Comparison of ENCODE assay signal across 10 cellular contexts in the genomic region with DNA sequence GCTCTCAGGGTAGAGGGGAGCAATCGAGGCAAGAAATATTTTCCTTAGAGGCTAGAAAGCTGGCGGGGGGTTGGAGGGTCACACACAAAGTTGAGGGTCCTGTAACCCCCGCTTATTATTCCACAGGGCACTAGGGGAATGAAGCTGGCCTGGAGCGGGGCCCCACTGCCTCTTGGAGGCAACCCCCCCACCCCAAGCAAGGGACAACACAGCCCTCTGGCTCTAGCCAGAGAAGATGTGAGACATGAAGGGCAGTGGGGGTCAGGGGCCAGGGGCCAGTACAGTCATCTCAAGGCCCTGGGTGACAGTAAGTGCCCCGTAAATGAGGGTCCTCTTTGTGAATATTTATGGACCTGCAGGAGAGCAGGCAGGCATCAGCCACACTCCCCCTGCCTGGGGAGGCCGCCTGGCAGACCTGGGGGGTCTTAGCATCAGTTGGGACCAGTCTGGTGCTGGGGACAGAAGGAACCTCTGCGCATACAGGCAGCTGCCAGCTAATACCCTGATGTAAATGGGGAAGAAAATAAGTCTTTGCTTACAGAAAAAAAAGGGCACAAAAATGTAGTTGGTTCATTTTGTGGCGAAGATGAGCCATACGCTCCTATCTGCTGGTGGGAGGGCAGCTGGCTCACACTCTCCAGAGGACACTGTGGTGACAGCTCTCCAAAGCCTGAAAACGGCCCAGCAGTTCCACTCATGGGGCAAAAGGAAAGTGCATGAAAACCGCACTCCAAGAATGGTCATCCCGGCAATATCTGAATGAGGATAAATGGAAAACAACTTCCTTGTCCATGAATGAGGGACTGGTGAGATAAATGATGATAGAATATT. TPM values are rescaled to one million over a fixed set of nuclear protein-coding genes. Genes with fewer than 3 reads are reported as not detected.
DNase-seq lines count a peak whose midpoint lies in the region; ATAC-seq lines count a peak whose summit lies in the region.
"Had no signal": no experiment of that assay in that cellular context is flagged by ENCODE, and none has a peak within 500 bp of the region (broad histone marks: within the 10 kb centered on the region; RNA-seq: fewer than 3 reads in every experiment).

No MANE protein-coding gene starts in this region.

- ATAC-seq in left lobe of liver = peak; percentile 47
- no peak for ATAC-seq in GM21447 (IDR thresholded peaks at IDR 0.05; ENCODE audit: unreplicated experiment)

- peak overlapping the region; percentile 30 for H3K27ac ChIP-seq in substantia nigra (ENCODE audit: low read depth, low read length, poor library complexity, severe bottlenecking)

- H3K4me1 Mint-ChIP-seq in activated naive CD4-positive, alpha-beta T cell treated with anti-CD3 and anti-CD28 coated beads, Interleukin-2, amount 10 ng/mL, durations not matched to agents 7 days and 5 days = peaks cover 17% of the 10 kb centered on the region
- H3K4me1 Mint-ChIP-seq in activated naive CD4-positive, alpha-beta T cell treated with anti-CD3 and anti-CD28 coated beads for 36 hours (ENCODE audit: low read depth) = peaks cover 16% of the 10 kb centered on the region

- DNase-seq in activated naive CD4-positive, alpha-beta T cell treated with anti-CD3 and anti-CD28 coated beads, Interleukin-2, amount 10 ng/mL, durations not matched to agents 7 days and 5 days = no peak
- DNase-seq in activated naive CD4-positive, alpha-beta T cell treated with anti-CD3 and anti-CD28 coated beads for 36 hours = no peak
- DNase-seq in activated CD4-positive, alpha-beta T cell treated with anti-CD3 and anti-CD28 coated beads, Interleukin-2, amount 50 U/mL, for 48 hours = peak; percentile 62 to 77
- DNase-seq in left lobe of liver (ENCODE audit: low spot score) (no peak), substantia nigra (lab: John Stamatoyannopoulos, UW) (no peak), GM03348 (ENCODE audit: low spot score) (no peak)
- no peak for DNase-seq in activated CD4-positive, CD25-positive, alpha-beta regulatory T cell (lab: John Stamatoyannopoulos, UW)
- DNase-seq: effector CD4-positive, alpha-beta T cell; NCI-H226 had no signal

- H3K36me3 Mint-ChIP-seq in activated naive CD4-positive, alpha-beta T cell treated with anti-CD3 and anti-CD28 coated beads, Interleukin-2, amount 10 ng/mL, durations not matched to agents 7 days and 5 days = peaks cover 11% of the 10 kb centered on the region
- H3K36me3 Mint-ChIP-seq in activated naive CD4-positive, alpha-beta T cell treated with anti-CD3 and anti-CD28 coated beads for 36 hours (ENCODE audit: low read depth) = peaks cover 5% of the 10 kb centered on the region

- CTCF ChIA-PET in activated naive CD4-positive, alpha-beta T cell treated with anti-CD3 and anti-CD28 coated beads, Interleukin-2, amount 10 ng/mL, durations not matched to agents 7 days and 5 days (lab: Charles Lee) = interaction anchor here (1.3 to 1.6 kb wide), 2 partner anchors 48 to 281 kb away, joined by 4 read pairs; no protein-coding TSS in a partner anchor
- CTCF ChIA-PET in activated naive CD4-positive, alpha-beta T cell treated with anti-CD3 and anti-CD28 coated beads for 36 hours (lab: Charles Lee) = interaction anchor here (1.5 kb wide), 1 partner anchor 283 kb away, joined by 5 read pairs; no protein-coding TSS in a partner anchor

- H3K9me3 Mint-ChIP-seq in activated naive CD4-positive, alpha-beta T cell treated with anti-CD3 and anti-CD28 coated beads, Interleukin-2, amount 10 ng/mL, durations not matched to agents 7 days and 5 days = no peaks in the 10 kb centered on the region
- no peaks in the 10 kb centered on the region for H3K9me3 Mint-ChIP-seq in activated naive CD4-positive, alpha-beta T cell treated with anti-CD3 and anti-CD28 coated beads for 36 hours

- no peak overlapping the region for H3K4me3 Mint-ChIP-seq in activated naive CD4-positive, alpha-beta T cell treated with anti-CD3 and anti-CD28 coated beads, Interleukin-2, amount 10 ng/mL, durations not matched to agents 7 days and 5 days
- no peak overlapping the region for H3K4me3 Mint-ChIP-seq in activated naive CD4-positive, alpha-beta T cell treated with anti-CD3 and anti-CD28 coated beads for 36 hours

- peak overlapping the region; percentile 11 for H3K27ac Mint-ChIP-seq in activated naive CD4-positive, alpha-beta T cell treated with anti-CD3 and anti-CD28 coated beads, Interleukin-2, amount 10 ng/mL, durations not matched to agents 7 days and 5 days
- H3K27ac Mint-ChIP-seq in activated naive CD4-positive, alpha-beta T cell treated with anti-CD3 and anti-CD28 coated beads for 36 hours = no peak overlapping the region

- intact Hi-C loops in activated naive CD4-positive, alpha-beta T cell treated with anti-CD3 and anti-CD28 coated beads for 36 hours (cut with micrococcal nuclease) = loop anchor here (10.0 kb wide), 1 partner anchor 349 kb away; no protein-coding TSS in a partner anchor

- no peaks in the 10 kb centered on the region for H3K27me3 Mint-ChIP-seq in activated naive CD4-positive, alpha-beta T cell treated with anti-CD3 and anti-CD28 coated beads, Interleukin-2, amount 10 ng/mL, durations not matched to agents 7 days and 5 days
- no peaks in the 10 kb centered on the region for H3K27me3 Mint-ChIP-seq in activated naive CD4-positive, alpha-beta T cell treated with anti-CD3 and anti-CD28 coated beads for 36 hours (ENCODE audit: low read depth)

RNA-seq across cellular contexts. Expression of a gene that starts 21.9 kb away (rescaled TPM):
- 1 to 10 TPM; 6.6 to 7.3 TPM for total RNA-seq in activated naive CD4-positive, alpha-beta T cell treated with anti-CD3 and anti-CD28 coated beads for 36 hours
- 3.2 TPM for total RNA-seq in left lobe of liver

RNA-seq across cellular contexts. Expression of a gene that starts 42.7 kb away (rescaled TPM):
- 10 to 100 TPM; 72.3 to 76.5 TPM for total RNA-seq in activated naive CD4-positive, alpha-beta T cell treated with anti-CD3 and anti-CD28 coated beads for 36 hours
- total RNA-seq in left lobe of liver = 42.6 TPM

Comparison
In these comparisons a context has a peak if more than half of its experiments do, and no peak if none do; other contexts are left out.
1. DNase-seq: peak in activated CD4-positive, alpha-beta T cell treated with anti-CD3 and anti-CD28 coated beads, Interleukin-2, amount 50 U/mL, for 48 hours (2 of 2); none in activated naive CD4-positive, alpha-beta T cell treated with anti-CD3 and anti-CD28 coated beads, Interleukin-2, amount 10 ng/mL, durations not matched to agents 7 days and 5 days (single experiment), activated naive CD4-positive, alpha-beta T cell treated with anti-CD3 and anti-CD28 coated beads for 36 hours (single experiment), left lobe of liver (single experiment), substantia nigra (0 of 49), GM03348 (single experiment) and activated CD4-positive, CD25-positive, alpha-beta regulatory T cell (0 of 4).